7 cellular contexts compared by ENCODE assay signal in the genomic region with DNA sequence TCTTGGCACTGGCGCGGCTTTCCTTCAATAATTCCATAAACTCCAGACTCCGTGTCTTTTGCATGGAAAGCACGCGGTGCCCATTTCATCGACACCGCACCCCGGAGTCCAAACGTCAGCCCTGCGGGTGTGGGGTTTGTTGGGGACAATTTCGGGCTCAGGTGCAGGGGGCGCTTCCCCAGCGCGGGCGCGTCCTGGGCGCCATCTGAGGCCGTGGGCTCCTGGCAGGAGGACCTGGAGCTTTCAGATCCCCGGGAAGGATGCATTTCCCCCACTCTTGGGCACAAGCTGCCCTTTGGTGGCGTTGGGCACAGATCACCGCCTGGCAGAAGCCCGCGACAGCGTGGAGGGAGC. TPM values are rescaled to one million over a fixed set of nuclear protein-coding genes. Genes with fewer than 3 reads are reported as not detected.
DNase-seq lines count a peak whose midpoint lies in the region; ATAC-seq and TF ChIP-seq lines count a peak whose summit lies in the region.
"Not testable (repeated sequence)": the region's sequence is repeated elsewhere in the genome, so short reads cannot be mapped to it uniquely, and the experiment has no call there.

No MANE protein-coding gene starts in this region.

- H3K79me2 ChIP-seq in trophoblast cell (ENCODE audit: control insufficient read depth, insufficient read depth, low read length, poor library complexity): not testable (repeated sequence)

- not testable (repeated sequence) for H4K8ac ChIP-seq in trophoblast cell (ENCODE audit: low read depth, low read length)

- not testable (repeated sequence) for TF ChIP-seq EP300 in gastroesophageal sphincter (IDR thresholded peaks at IDR 0.05)

- H3K4me1 ChIP-seq in gastroesophageal sphincter: peaks cover 0 to 10% (median 5%) of the 10 kb centered on the region in 3 donors
- H3K4me1 ChIP-seq in iPS-20b (ENCODE audit: insufficient read depth, low read length); trophoblast cell (ENCODE audit: control insufficient read depth in 1 of 2, insufficient read depth in 2 of 2, low read length in 2 of 2): not testable (repeated sequence)

- not testable (repeated sequence) for H3K9me3 ChIP-seq in gastroesophageal sphincter; iPS-20b (ENCODE audit: insufficient read depth, low read depth, low read length); trophoblast cell (ENCODE audit: insufficient read depth, low read depth, low read length)

- H2AFZ ChIP-seq in trophoblast cell (ENCODE audit: insufficient read depth, low read length, poor library complexity): not testable (repeated sequence)

- not testable (repeated sequence) for H3K27ac Mint-ChIP-seq in WTC11; stimulated activated naive B cell treated with anti-CD40 and anti-IgM and Interleukin-4, amounts not matched to agents 10 μg/mL and 1 μg/mL and 100 μg/mL, for 72 hours

- not testable (repeated sequence) for H3K36me3 ChIP-seq in gastroesophageal sphincter; iPS-20b (ENCODE audit: insufficient read depth, low read depth, low read length); trophoblast cell (ENCODE audit: control insufficient read depth in 1 of 2, insufficient read depth in 2 of 2, low read length in 2 of 2)

- H3K4me3 Mint-ChIP-seq in WTC11: peak overlapping the region; percentile 65
- peak overlapping the region; percentile 79 to 80 for H3K4me3 Mint-ChIP-seq in stimulated activated naive B cell treated with anti-CD40 and anti-IgM and Interleukin-4, amounts not matched to agents 10 μg/mL and 1 μg/mL and 100 μg/mL, for 72 hours

- not testable (repeated sequence) for H3K23ac ChIP-seq in trophoblast cell (ENCODE audit: low read length)

- H3K79me1 ChIP-seq in trophoblast cell (ENCODE audit: low read length): not testable (repeated sequence)

- peak overlapping the region; percentile 52 for H3K4me2 ChIP-seq in trophoblast cell (ENCODE audit: low read length)

- not testable (repeated sequence) for H4K12ac ChIP-seq in trophoblast cell (ENCODE audit: low read depth, low read length)

- not testable (repeated sequence) for TF ChIP-seq CTCF in WTC11 (IDR thresholded peaks at IDR 0.05); gastroesophageal sphincter (IDR thresholded peaks at IDR 0.05)

- H2BK120ac ChIP-seq in trophoblast cell (ENCODE audit: insufficient read depth, low read length, poor library complexity): not testable (repeated sequence)

- not testable (repeated sequence) for H3K4ac ChIP-seq in trophoblast cell (ENCODE audit: low read depth, low read length)

- not testable (repeated sequence) for H3K27ac ChIP-seq in gastroesophageal sphincter; iPS-20b (ENCODE audit: low read length); trophoblast cell (ENCODE audit: low read depth, low read length)

- WGBS in gastroesophageal sphincter (ENCODE audit: low coverage in 1 of 2), 2 donors: no CpG with 5 or more reads among the region's 24 CpGs
- WGBS in trophoblast cell (ENCODE audit: extremely low coverage, insufficient coverage, insufficient read length): no CpG with 5 or more reads among the region's 24 CpGs

- H3K9ac ChIP-seq in iPS-20b (ENCODE audit: low read depth, low read length); trophoblast cell (ENCODE audit: low read length): not testable (repeated sequence)

- H3K27me3 ChIP-seq in gastroesophageal sphincter: peaks cover 66% of the 10 kb centered on the region
- H3K27me3 ChIP-seq in iPS-20b (ENCODE audit: insufficient read depth, low read length): peaks cover 25% of the 10 kb centered on the region; the same call in 1 of the 2 replicates
- H3K27me3 ChIP-seq in trophoblast cell (ENCODE audit: insufficient read depth, low read length): not testable (repeated sequence)

- not testable (repeated sequence) for H3K14ac ChIP-seq in trophoblast cell (ENCODE audit: low read length)

- peaks cover 60% of the 10 kb centered on the region for H3K27me3 Mint-ChIP-seq in WTC11 (ENCODE audit: low read depth)
- H3K27me3 Mint-ChIP-seq in stimulated activated naive B cell treated with anti-CD40 and anti-IgM and Interleukin-4, amounts not matched to agents 10 μg/mL and 1 μg/mL and 100 μg/mL, for 72 hours: peaks cover 20 to 46% of the 10 kb centered on the region in 2 donors

- DNase-seq in WTC11 (ENCODE audit: low spot score); trophoblast cell; stimulated activated naive B cell treated with anti-CD40 and anti-IgM and Interleukin-4, amounts not matched to agents 10 μg/mL and 1 μg/mL and 100 μg/mL, for 72 hours: not testable (repeated sequence)
- peak; percentile 16 for DNase-seq in cerebellar cortex (ENCODE audit: low spot score)

- POLR2A ChIA-PET in WTC11 (lab: Charles Lee): not testable (repeated sequence)

- H3K18ac ChIP-seq in trophoblast cell (ENCODE audit: low read length): not testable (repeated sequence)

- H3K36me3 Mint-ChIP-seq in WTC11; stimulated activated naive B cell treated with anti-CD40 and anti-IgM and Interleukin-4, amounts not matched to agents 10 μg/mL and 1 μg/mL and 100 μg/mL, for 72 hours: not testable (repeated sequence)

- not testable (repeated sequence) for TF ChIP-seq POLR2A in gastroesophageal sphincter (IDR thresholded peaks at IDR 0.05)

- not testable (repeated sequence) for H3K9me3 Mint-ChIP-seq in WTC11; stimulated activated naive B cell treated with anti-CD40 and anti-IgM and Interleukin-4, amounts not matched to agents 10 μg/mL and 1 μg/mL and 100 μg/mL, for 72 hours

- not testable (repeated sequence) for H3K4me1 Mint-ChIP-seq in WTC11
- peaks cover 3 to 15% of the 10 kb centered on the region in 2 donors for H3K4me1 Mint-ChIP-seq in stimulated activated naive B cell treated with anti-CD40 and anti-IgM and Interleukin-4, amounts not matched to agents 10 μg/mL and 1 μg/mL and 100 μg/mL, for 72 hours

- H4K91ac ChIP-seq in trophoblast cell (ENCODE audit: low read depth, low read length): not testable (repeated sequence)

- not testable (repeated sequence) for H2BK5ac ChIP-seq in trophoblast cell (ENCODE audit: low read depth, low read length, poor library complexity)

- not testable (repeated sequence) for H2AK5ac ChIP-seq in trophoblast cell (ENCODE audit: low read length)

- peak; percentile 50 for ATAC-seq in WTC11
- not testable (repeated sequence) for ATAC-seq in gastroesophageal sphincter; stimulated activated naive B cell treated with anti-CD40 and anti-IgM and Interleukin-4, amounts not matched to agents 10 μg/mL and 1 μg/mL and 100 μg/mL, for 72 hours (replicated peaks)

- CTCF ChIA-PET in WTC11 (lab: Charles Lee): interaction anchor here (1.5 kb wide), 1 partner anchor 77 kb away, joined by 5 read pairs; no protein-coding TSS in a partner anchor

- H2BK12ac ChIP-seq in trophoblast cell (ENCODE audit: low read length): not testable (repeated sequence)

- H3K4me3 ChIP-seq in GM08714 (ENCODE audit: low read length) (peak overlapping the region; percentile 20; the same call in 1 of the 2 replicates), gastroesophageal sphincter (peak overlapping the region; percentile 35 to 54), iPS-20b (ENCODE audit: low read length) (peak overlapping the region; percentile 40; the same call in 1 of the 2 replicates)
- H3K4me3 ChIP-seq in trophoblast cell (ENCODE audit: low read depth, low read length): not testable (repeated sequence)

RNA-seq across cellular contexts. Expression of gene ZNF624, which starts 12.9 kb away (rescaled TPM):
- total RNA-seq in WTC11 (2021) (2.2 to 4.5 TPM (median 3.0 TPM) in 3 replicates), gastroesophageal sphincter (1 to 10 TPM; 3.0 to 4.4 (median 3.4) TPM)
- polyA plus RNA-seq in trophoblast cell (2013): 3.5 and 3.9 TPM in 2 replicates

RNA-seq across cellular contexts. Expression of gene CCDC144A, which starts 23.5 kb away (rescaled TPM):
- total RNA-seq in WTC11 (2021): 1.6 to 2.6 TPM (median 2.6 TPM) in 3 replicates
- 10 to 100 TPM in 1 of 4 donors, 1 to 10 TPM in 2, under 1 TPM in 1; 0.67 to 14.4 (median 5.7) TPM for total RNA-seq in gastroesophageal sphincter
- 0.31 TPM in 2 replicates for polyA plus RNA-seq in trophoblast cell (2013)
